In genomic region chr3:65617787-65618186, GRCh38 we compare ENCODE assay signal across 18 cellular contexts.
"Had no signal": no experiment of that assay in that cellular context is flagged by ENCODE, and none has a peak within 500 bp of the region (broad histone marks: within the 10 kb centered on the region; RNA-seq: fewer than 3 reads in every experiment).

No MANE protein-coding gene starts in this region.

- H3K4me1 Mint-ChIP-seq: immature natural killer cell; natural killer cell; stimulated activated effector memory CD8-positive, alpha-beta T cell treated with anti-CD3 and anti-CD28 coated beads, Interleukin-12 subunit alpha, Interleukin-12 subunit beta, amount 100 ng/mL, for 72 hours had no signal

- H3K36me3 Mint-ChIP-seq: immature natural killer cell; natural killer cell; neural progenitor cell; stimulated activated effector memory CD8-positive, alpha-beta T cell treated with anti-CD3 and anti-CD28 coated beads, Interleukin-12 subunit alpha, Interleukin-12 subunit beta, amount 100 ng/mL, for 72 hours had no signal

- DNase-seq: effector memory CD4-positive, alpha-beta T cell; glutamatergic neuron; immature natural killer cell; kidney; left cardiac atrium; mesendoderm; natural killer cell; nucleus accumbens; ovary; right cardiac atrium; stimulated activated CD4-positive, alpha-beta T cell treated with anti-CD3 and anti-CD28 coated beads, Interleukin-4, amount 100 ng/mL, for 1 hour; stimulated activated CD8-positive, alpha-beta memory T cell treated with anti-CD3 and anti-CD28 coated beads, Interleukin-4, amount 100 ng/mL, for 48 hours; stimulated activated naive CD8-positive, alpha-beta T cell treated with anti-CD3 and anti-CD28 coated beads, Interleukin-15, Interleukin-2, amounts not matched to agents 100 U/mL and 50 U/mL, for 24 hours; thyroid gland; upper lobe of left lung had no signal

- ATAC-seq: gastroesophageal sphincter; natural killer cell; right cardiac atrium; stimulated activated effector memory CD8-positive, alpha-beta T cell treated with anti-CD3 and anti-CD28 coated beads, Interleukin-12 subunit alpha, Interleukin-12 subunit beta, amount 100 ng/mL, for 72 hours; stimulated activated naive CD8-positive, alpha-beta T cell treated with anti-CD3 and anti-CD28 coated beads, Interleukin-15, Interleukin-2, amounts not matched to agents 100 U/mL and 50 U/mL, for 24 hours had no signal

- H3K9me3 Mint-ChIP-seq: neural progenitor cell had no signal

- H3K4me3 Mint-ChIP-seq: immature natural killer cell; natural killer cell; neural progenitor cell; stimulated activated effector memory CD8-positive, alpha-beta T cell treated with anti-CD3 and anti-CD28 coated beads, Interleukin-12 subunit alpha, Interleukin-12 subunit beta, amount 100 ng/mL, for 72 hours had no signal

- H3K27ac Mint-ChIP-seq: immature natural killer cell; natural killer cell; neural progenitor cell; stimulated activated effector memory CD8-positive, alpha-beta T cell treated with anti-CD3 and anti-CD28 coated beads, Interleukin-12 subunit alpha, Interleukin-12 subunit beta, amount 100 ng/mL, for 72 hours had no signal
